Comparison of ENCODE assay signal across 15 cellular contexts in genomic region chr3:39137991-39138803, GRCh38. TPM values are rescaled to one million over a fixed set of nuclear protein-coding genes. Genes with fewer than 3 reads are reported as not detected.
A peak's percentile ranks its signal among the peaks of the same experiment; 100 is the strongest.
DNase-seq lines count a peak whose midpoint lies in the region; ATAC-seq and TF ChIP-seq lines count a peak whose summit lies in the region.
"Had no signal": no experiment of that assay in that cellular context is flagged by ENCODE, and none has a peak within 500 bp of the region (broad histone marks: within the 10 kb centered on the region; RNA-seq: fewer than 3 reads in every experiment).

No MANE protein-coding gene starts in this region.

- peaks cover 9% of the 10 kb centered on the region for H3K36me3 Mint-ChIP-seq in MCF 10A (ENCODE audit: insufficient read depth, unreplicated experiment)
- peaks cover 52% of the 10 kb centered on the region for H3K36me3 Mint-ChIP-seq in activated T-helper 2 cell treated with anti-CD3 and anti-CD28 coated beads, Interferon-gamma antibody, Interleukin-2, Interleukin-4, amounts not matched to agents 10 μg/mL and 5 μg/mL and 100 μg/mL, durations not matched to agents 14 hours and 24 hours and 36 hours (ENCODE audit: low read depth)

- no TSS peak for BruUV-seq in MCF 10A (replicated peaks; lab: Mats Ljungman, UMichigan)

- peaks cover 17% of the 10 kb centered on the region for H3K4me1 Mint-ChIP-seq in MCF 10A (ENCODE audit: insufficient read depth, unreplicated experiment)
- peaks cover 18% of the 10 kb centered on the region for H3K4me1 Mint-ChIP-seq in activated T-helper 2 cell treated with anti-CD3 and anti-CD28 coated beads, Interferon-gamma antibody, Interleukin-2, Interleukin-4, amounts not matched to agents 10 μg/mL and 5 μg/mL and 100 μg/mL, durations not matched to agents 14 hours and 24 hours and 36 hours (ENCODE audit: low read depth)

- H3K27ac Mint-ChIP-seq in MCF 10A (ENCODE audit: low read depth, unreplicated experiment) = no peak overlapping the region
- peak overlapping the region; percentile 2 for H3K27ac Mint-ChIP-seq in activated T-helper 2 cell treated with anti-CD3 and anti-CD28 coated beads, Interferon-gamma antibody, Interleukin-2, Interleukin-4, amounts not matched to agents 10 μg/mL and 5 μg/mL and 100 μg/mL, durations not matched to agents 14 hours and 24 hours and 36 hours

- intact Hi-C loops in breast epithelium (cut with DNase I; ENCODE audit: low total_unique reads) (no loop called here), MCF 10A (cut with micrococcal nuclease) (no loop called here), thyroid gland (cut with DNase I) (no loop called here)
- intact Hi-C loops in activated T-helper 2 cell treated with anti-CD3 and anti-CD28 coated beads, Interferon-gamma antibody, Interleukin-2, Interleukin-4, amounts not matched to agents 10 μg/mL and 5 μg/mL and 100 μg/mL, durations not matched to agents 14 hours and 24 hours and 36 hours (cut with micrococcal nuclease) = loop anchor here (10.0 kb wide), 1 partner anchor 47 kb away; no protein-coding TSS in a partner anchor

- no peak for DNase-seq in breast epithelium (ENCODE audit: low spot score in 2 of 2)
- no peak for DNase-seq in MCF 10A (ENCODE audit: unreplicated experiment)
- no peak for DNase-seq in activated T-helper 2 cell treated with anti-CD3 and anti-CD28 coated beads, Interferon-gamma antibody, Interleukin-2, Interleukin-4, amounts not matched to agents 10 μg/mL and 5 μg/mL and 100 μg/mL, durations not matched to agents 14 hours and 24 hours and 36 hours (ENCODE audit: low spot score)
- no peak for DNase-seq in thyroid gland
- no peak for DNase-seq in NCI-H82 treated with DMSO at 0.1 percent for 48 hours (lab: John Stamatoyannopoulos, UW; ENCODE audit: unreplicated experiment)
- DNase-seq in GDM1 (lab: John Stamatoyannopoulos, UW) = no peak
- DNase-seq: DMS153, lower lobe of right lung, SJCRH30 had no signal

- H3K27ac ChIP-seq in breast epithelium = peak overlapping the region; percentile 59 to 94
- H3K27ac ChIP-seq in mesodermal cell (ENCODE audit: low read depth, low read length, severe bottlenecking) = peak overlapping the region; percentile 1
- H3K27ac ChIP-seq in thyroid gland = peak overlapping the region; percentile 17 to 92 (median 89)
- H3K27ac ChIP-seq: GM23248, lower lobe of right lung, SJCRH30 had no signal

- no peak for ATAC-seq in GM21528 (IDR thresholded peaks at IDR 0.05; ENCODE audit: low FRiP score, unreplicated experiment)
- ATAC-seq: lower lobe of right lung had no signal

- peaks cover 7 to 47% of the 10 kb centered on the region in 2 donors for H3K4me1 ChIP-seq in breast epithelium
- peaks cover 22% of the 10 kb centered on the region for H3K4me1 ChIP-seq in mesodermal cell (ENCODE audit: control insufficient read depth, insufficient read depth, low read length, poor library complexity, severe bottlenecking)
- H3K4me1 ChIP-seq in thyroid gland = peaks cover 45 to 64% of the 10 kb centered on the region in 2 donors

- TF ChIP-seq POLR2A in breast epithelium (IDR thresholded peaks at IDR 0.05) = no peak
- no peak for TF ChIP-seq POLR2A in thyroid gland (IDR thresholded peaks at IDR 0.05)

- POLR2A ChIA-PET in MCF 10A (lab: Yijun Ruan, JAX) = interaction anchor here (0.6 kb wide), 1 partner anchor 40 kb away, joined by 3 read pairs; no protein-coding TSS in a partner anchor

- H3K27me3 Mint-ChIP-seq in MCF 10A (ENCODE audit: insufficient read depth, unreplicated experiment) = no peaks in the 10 kb centered on the region
- no peaks in the 10 kb centered on the region for H3K27me3 Mint-ChIP-seq in activated T-helper 2 cell treated with anti-CD3 and anti-CD28 coated beads, Interferon-gamma antibody, Interleukin-2, Interleukin-4, amounts not matched to agents 10 μg/mL and 5 μg/mL and 100 μg/mL, durations not matched to agents 14 hours and 24 hours and 36 hours (ENCODE audit: low read depth)

- no peaks in the 10 kb centered on the region for H3K9me3 Mint-ChIP-seq in MCF 10A (ENCODE audit: unreplicated experiment)
- no peaks in the 10 kb centered on the region for H3K9me3 Mint-ChIP-seq in activated T-helper 2 cell treated with anti-CD3 and anti-CD28 coated beads, Interferon-gamma antibody, Interleukin-2, Interleukin-4, amounts not matched to agents 10 μg/mL and 5 μg/mL and 100 μg/mL, durations not matched to agents 14 hours and 24 hours and 36 hours

- 96 to 98% methylated on average over 7 to 8 of the region's 10 CpGs for WGBS in mesodermal cell (ENCODE audit: insufficient coverage in 2 of 2), 2 experiments
- WGBS in thyroid gland, 2 donors = 84 to 97% methylated on average over 10 of the region's 10 CpGs

- H3K4me3 Mint-ChIP-seq in MCF 10A (ENCODE audit: unreplicated experiment) = no peak overlapping the region
- H3K4me3 Mint-ChIP-seq in activated T-helper 2 cell treated with anti-CD3 and anti-CD28 coated beads, Interferon-gamma antibody, Interleukin-2, Interleukin-4, amounts not matched to agents 10 μg/mL and 5 μg/mL and 100 μg/mL, durations not matched to agents 14 hours and 24 hours and 36 hours (ENCODE audit: low read depth) = no peak overlapping the region

- H3K9me3 ChIP-seq in breast epithelium = no peaks in the 10 kb centered on the region
- no peaks in the 10 kb centered on the region for H3K9me3 ChIP-seq in mesodermal cell (ENCODE audit: control insufficient read depth, low read length)
- no peaks in the 10 kb centered on the region for H3K9me3 ChIP-seq in thyroid gland
- H3K9me3 ChIP-seq: ascending aorta, lower lobe of right lung, SJCRH30 had no signal

- TF ChIP-seq CTCF in breast epithelium (IDR thresholded peaks at IDR 0.05) (no peak), MCF 10A (IDR thresholded peaks at IDR 0.05; ENCODE audit: unreplicated experiment) (no peak), thyroid gland (IDR thresholded peaks at IDR 0.05) (no peak)

- H3K4me3 ChIP-seq in breast epithelium = no peak overlapping the region
- H3K4me3 ChIP-seq in mesodermal cell (ENCODE audit: extremely low read depth, insufficient read depth, low read length, poor library complexity, severe bottlenecking) = no peak overlapping the region
- no peak overlapping the region for H3K4me3 ChIP-seq in thyroid gland (replicated peaks in 1 of 3)
- H3K4me3 ChIP-seq: ascending aorta, GM23248, lower lobe of right lung, SJCRH30, skin epidermis had no signal

- CTCF ChIA-PET in MCF 10A (lab: Yijun Ruan, JAX) = interaction anchor here (0.8 to 1.3 kb wide), 3 partner anchors 11 to 150 kb away, joined by 3 to 7 read pairs (median 5); no protein-coding TSS in a partner anchor

- H3K27me3 ChIP-seq in breast epithelium (no peaks in the 10 kb centered on the region), thyroid gland (no peaks in the 10 kb centered on the region)
- H3K27me3 ChIP-seq: ascending aorta, SJCRH30 had no signal

- H3K36me3 ChIP-seq in breast epithelium (peaks cover 4% of the 10 kb centered on the region), mesodermal cell (ENCODE audit: control insufficient read depth, insufficient read depth, low read length) (peaks cover 46% of the 10 kb centered on the region), thyroid gland (peaks cover 8 to 12% of the 10 kb centered on the region in 2 donors)

RNA-seq across cellular contexts. Expression of gene CSRNP1, which starts 15.2 kb away (rescaled TPM):
- total RNA-seq in breast epithelium (100 to 1,000 TPM in 1 of 3 donors, 10 to 100 TPM in 2; 30.2 to 112 (median 59.0) TPM), MCF 10A (2022) (11.9 and 14.3 TPM in 2 replicates), thyroid gland (10 to 100 TPM; 33.5 to 81.0 (median 36.7) TPM)
- total RNA-seq in activated T-helper 2 cell treated with anti-CD3 and anti-CD28 coated beads, Interferon-gamma antibody, Interleukin-2, Interleukin-4, amounts not matched to agents 10 μg/mL and 5 μg/mL and 100 μg/mL, durations not matched to agents 14 hours and 24 hours and 36 hours = 54.0 and 55.4 TPM in 2 replicates
- polyA plus RNA-seq in mesodermal cell (2013, experiment 1 of 2) = 43.3 TPM
- 34.8 TPM for polyA plus RNA-seq in mesodermal cell (2013, experiment 2 of 2)

RNA-seq across cellular contexts. Expression of gene TTC21A, which starts 30.7 kb away (rescaled TPM):
- total RNA-seq in breast epithelium (10 to 100 TPM in 2 of 3 donors, 1 to 10 TPM in 1; 5.9 to 16.1 (median 13.1) TPM), MCF 10A (2022) (2.1 and 5.4 TPM in 2 replicates), thyroid gland (10 to 100 TPM in 3 of 4 donors, 1 to 10 TPM in 1; 8.9 to 17.8 (median 11.7) TPM)
- total RNA-seq in activated T-helper 2 cell treated with anti-CD3 and anti-CD28 coated beads, Interferon-gamma antibody, Interleukin-2, Interleukin-4, amounts not matched to agents 10 μg/mL and 5 μg/mL and 100 μg/mL, durations not matched to agents 14 hours and 24 hours and 36 hours = 0.55 TPM in 2 replicates
- polyA plus RNA-seq in mesodermal cell (2013, experiment 1 of 2) = 4.5 TPM
- polyA plus RNA-seq in mesodermal cell (2013, experiment 2 of 2) = 3.6 TPM

RNA-seq across cellular contexts. Expression of gene GORASP1, which starts 30.8 kb away (rescaled TPM):
- 10 to 100 TPM; 58.2 to 98.8 (median 77.3) TPM for total RNA-seq in breast epithelium
- 34.4 and 40.7 TPM in 2 replicates for total RNA-seq in MCF 10A (2022)
- 31.8 and 32.6 TPM in 2 replicates for total RNA-seq in activated T-helper 2 cell treated with anti-CD3 and anti-CD28 coated beads, Interferon-gamma antibody, Interleukin-2, Interleukin-4, amounts not matched to agents 10 μg/mL and 5 μg/mL and 100 μg/mL, durations not matched to agents 14 hours and 24 hours and 36 hours
- 45.0 TPM for polyA plus RNA-seq in mesodermal cell (2013, experiment 1 of 2)
- polyA plus RNA-seq in mesodermal cell (2013, experiment 2 of 2) = 38.8 TPM
- total RNA-seq in thyroid gland = 100 to 1,000 TPM in 2 of 4 donors, 10 to 100 TPM in 2; 64.6 to 105 (median 101) TPM

RNA-seq across cellular contexts. Expression of gene XIRP1, which starts 54.2 kb away (rescaled TPM):
- total RNA-seq in breast epithelium (under 1 TPM in 1 of 3 donors, not detected in 2; 0.44 TPM), MCF 10A (2022) (not detected in 2 replicates), thyroid gland (not detected)
- total RNA-seq in activated T-helper 2 cell treated with anti-CD3 and anti-CD28 coated beads, Interferon-gamma antibody, Interleukin-2, Interleukin-4, amounts not matched to agents 10 μg/mL and 5 μg/mL and 100 μg/mL, durations not matched to agents 14 hours and 24 hours and 36 hours = 4.3 and 4.7 TPM in 2 replicates
- 3.6 TPM for polyA plus RNA-seq in mesodermal cell (2013, experiment 1 of 2)
- 3.4 TPM for polyA plus RNA-seq in mesodermal cell (2013, experiment 2 of 2)
- total RNA-seq: ascending aorta, GM23248, lower lobe of right lung, occipital lobe had no signal
- polyA plus RNA-seq: GM23248 had no signal

Comparison
In these comparisons a context has a peak if more than half of its experiments do, and no peak if none do; other contexts are left out.
1. H3K27ac ChIP-seq: peak in every context shown above with its lines; median percentile 89 in thyroid gland; 76 in breast epithelium; 1 in mesodermal cell.